ENCODE assay signal across 19 cellular contexts in the genomic region with DNA sequence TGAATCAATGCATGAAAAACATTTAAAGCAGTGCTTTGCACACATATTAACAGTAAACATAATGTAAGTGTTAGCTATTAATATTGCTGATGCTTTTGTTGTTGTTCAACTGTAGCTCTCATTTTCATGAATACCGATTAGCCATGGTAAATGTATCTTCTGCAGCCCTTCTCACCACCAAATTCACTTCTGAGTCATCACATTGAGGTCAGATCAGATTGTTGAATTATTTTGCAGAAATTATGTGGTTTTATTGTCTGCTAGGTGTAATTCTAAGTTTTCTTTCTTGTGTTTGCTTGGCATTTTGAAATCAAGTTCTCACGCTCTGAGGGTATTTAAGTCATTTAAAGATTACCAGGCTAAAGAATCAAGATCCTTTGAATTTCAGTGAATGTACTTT.
"Had no signal": no experiment of that assay in that cellular context is flagged by ENCODE, and none has a peak within 500 bp of the region (broad histone marks: within the 10 kb centered on the region; RNA-seq: fewer than 3 reads in every experiment).

No MANE protein-coding gene starts in this region.

- H3K4me1 ChIP-seq: body of pancreas had no signal

- H3K9me3 ChIP-seq: body of pancreas, gastroesophageal sphincter had no signal

- H3K27ac Mint-ChIP-seq: activated naive CD4-positive, alpha-beta T cell treated with anti-CD3 and anti-CD28 coated beads for 36 hours; activated naive CD8-positive, alpha-beta T cell treated with anti-CD3 and anti-CD28 coated beads, Interleukin-2, amount 50 U/mL, for 24 hours; activated T-helper 17 cell treated with anti-CD3 and anti-CD28 coated beads, Interleukin-2, amount 50 U/mL, for 72 hours; natural killer cell; stimulated activated memory B cell treated with anti-CD40 and anti-IgM and Interleukin-4, amounts not matched to agents 10 μg/mL and 1 μg/mL and 100 μg/mL, for 72 hours had no signal

- H3K36me3 Mint-ChIP-seq: natural killer cell; stimulated activated memory B cell treated with anti-CD40 and anti-IgM and Interleukin-4, amounts not matched to agents 10 μg/mL and 1 μg/mL and 100 μg/mL, for 72 hours had no signal

- H3K27me3 ChIP-seq: body of pancreas, gastroesophageal sphincter had no signal

- H3K27me3 Mint-ChIP-seq: activated naive CD8-positive, alpha-beta T cell treated with anti-CD3 and anti-CD28 coated beads, Interleukin-2, amount 50 U/mL, for 24 hours; central memory CD8-positive, alpha-beta T cell; stimulated activated memory B cell treated with anti-CD40 and anti-IgM and Interleukin-4, amounts not matched to agents 10 μg/mL and 1 μg/mL and 100 μg/mL, for 72 hours had no signal

- DNase-seq: activated CD4-positive, alpha-beta T cell treated with anti-CD3 and anti-CD28 coated beads, Interleukin-2, amount 50 U/mL, for 4 hours; activated naive CD4-positive, alpha-beta T cell treated with anti-CD3 and anti-CD28 coated beads for 36 hours; activated naive CD8-positive, alpha-beta T cell treated with anti-CD3 and anti-CD28 coated beads, Interleukin-2, amount 50 U/mL, for 24 hours; activated T-cell treated with anti-CD3 and anti-CD28 coated beads for 4 hours; body of pancreas; cortex of kidney; effector memory CD4-positive, alpha-beta T cell; islet precursor cell; left ventricle myocardium superior; mesenchymal stem cell; natural killer cell; posterior cingulate gyrus; retina; stimulated activated CD4-positive, alpha-beta T cell treated with anti-CD3 and anti-CD28 coated beads, Interleukin-2, amount 100 ng/mL, for 48 hours had no signal

- H3K4me3 Mint-ChIP-seq: activated naive CD4-positive, alpha-beta T cell treated with anti-CD3 and anti-CD28 coated beads for 36 hours; activated naive CD8-positive, alpha-beta T cell treated with anti-CD3 and anti-CD28 coated beads, Interleukin-2, amount 50 U/mL, for 24 hours; activated T-helper 17 cell treated with anti-CD3 and anti-CD28 coated beads, Interleukin-2, amount 50 U/mL, for 72 hours; central memory CD8-positive, alpha-beta T cell; natural killer cell; stimulated activated memory B cell treated with anti-CD40 and anti-IgM and Interleukin-4, amounts not matched to agents 10 μg/mL and 1 μg/mL and 100 μg/mL, for 72 hours had no signal

- H3K27ac ChIP-seq: body of pancreas, gastroesophageal sphincter had no signal

- H3K4me3 ChIP-seq: body of pancreas, gastroesophageal sphincter had no signal

- H3K4me1 Mint-ChIP-seq: activated naive CD8-positive, alpha-beta T cell treated with anti-CD3 and anti-CD28 coated beads, Interleukin-2, amount 50 U/mL, for 24 hours; activated T-helper 17 cell treated with anti-CD3 and anti-CD28 coated beads, Interleukin-2, amount 50 U/mL, for 72 hours; central memory CD8-positive, alpha-beta T cell; natural killer cell had no signal

- ATAC-seq: activated CD4-positive, CD25-positive, alpha-beta regulatory T cell treated with anti-CD3 and anti-CD28 coated beads, Interleukin-2, amount 50 U/mL, for 24 hours; activated naive CD8-positive, alpha-beta T cell treated with anti-CD3 and anti-CD28 coated beads, Interleukin-2, amount 50 U/mL, for 24 hours; activated T-helper 17 cell treated with anti-CD3 and anti-CD28 coated beads, Interleukin-2, amount 50 U/mL, for 72 hours; body of pancreas; gastroesophageal sphincter; left ventricle myocardium superior; natural killer cell; stimulated activated memory B cell treated with anti-CD40 and anti-IgM and Interleukin-4, amounts not matched to agents 10 μg/mL and 1 μg/mL and 100 μg/mL, for 72 hours had no signal

- H3K36me3 ChIP-seq: gastroesophageal sphincter had no signal

- H3K9me3 Mint-ChIP-seq: activated naive CD4-positive, alpha-beta T cell treated with anti-CD3 and anti-CD28 coated beads for 36 hours; activated naive CD8-positive, alpha-beta T cell treated with anti-CD3 and anti-CD28 coated beads, Interleukin-2, amount 50 U/mL, for 24 hours; activated T-helper 17 cell treated with anti-CD3 and anti-CD28 coated beads, Interleukin-2, amount 50 U/mL, for 72 hours; stimulated activated memory B cell treated with anti-CD40 and anti-IgM and Interleukin-4, amounts not matched to agents 10 μg/mL and 1 μg/mL and 100 μg/mL, for 72 hours had no signal
